22 cellular contexts compared by ENCODE assay signal in genomic region chr5:18546570-18546969, GRCh38.
"Had no signal": no experiment of that assay in that cellular context is flagged by ENCODE, and none has a peak within 500 bp of the region (broad histone marks: within the 10 kb centered on the region; RNA-seq: fewer than 3 reads in every experiment).

No MANE protein-coding gene starts in this region.

- H3K27ac ChIP-seq: adrenal gland, SJSA1, VCaP had no signal

- DNase-seq: activated CD4-positive, alpha-beta T cell treated with anti-CD3 and anti-CD28 coated beads for 4 hours; activated CD8-positive, alpha-beta memory T cell treated with anti-CD3 and anti-CD28 coated beads, Interleukin-2, amount 50 U/mL, for 4 hours; activated CD8-positive, alpha-beta T cell treated with anti-CD3 and anti-CD28 coated beads for 36 hours; activated naive CD4-positive, alpha-beta T cell treated with anti-CD3 and anti-CD28 coated beads, Interleukin-2, amount 50 U/mL, for 16 hours; activated naive CD8-positive, alpha-beta T cell treated with anti-CD3 and anti-CD28 coated beads, Interleukin-2, amount 10 ng/mL, durations not matched to agents 7 days and 5 days; adrenal gland; anterior cingulate cortex; cerebellar nuclear complex; KG1; NCI-H1092; NCI-H1417; NCI-H2029; NCI-H2107; NCI-H526; NCI-H82; PC-3; SHP77; T-cell; T-helper 2 cell; T1000 had no signal

- H3K4me1 ChIP-seq: adrenal gland, SJSA1 had no signal

- H3K9me3 ChIP-seq: adrenal gland had no signal

- H3K4me3 ChIP-seq: adrenal gland, SJSA1 had no signal

- H3K27me3 ChIP-seq: adrenal gland, SJSA1 had no signal

- H3K36me3 ChIP-seq: adrenal gland, SJSA1 had no signal
